Comparison of ENCODE assay signal across 15 cellular contexts in the genomic region with DNA sequence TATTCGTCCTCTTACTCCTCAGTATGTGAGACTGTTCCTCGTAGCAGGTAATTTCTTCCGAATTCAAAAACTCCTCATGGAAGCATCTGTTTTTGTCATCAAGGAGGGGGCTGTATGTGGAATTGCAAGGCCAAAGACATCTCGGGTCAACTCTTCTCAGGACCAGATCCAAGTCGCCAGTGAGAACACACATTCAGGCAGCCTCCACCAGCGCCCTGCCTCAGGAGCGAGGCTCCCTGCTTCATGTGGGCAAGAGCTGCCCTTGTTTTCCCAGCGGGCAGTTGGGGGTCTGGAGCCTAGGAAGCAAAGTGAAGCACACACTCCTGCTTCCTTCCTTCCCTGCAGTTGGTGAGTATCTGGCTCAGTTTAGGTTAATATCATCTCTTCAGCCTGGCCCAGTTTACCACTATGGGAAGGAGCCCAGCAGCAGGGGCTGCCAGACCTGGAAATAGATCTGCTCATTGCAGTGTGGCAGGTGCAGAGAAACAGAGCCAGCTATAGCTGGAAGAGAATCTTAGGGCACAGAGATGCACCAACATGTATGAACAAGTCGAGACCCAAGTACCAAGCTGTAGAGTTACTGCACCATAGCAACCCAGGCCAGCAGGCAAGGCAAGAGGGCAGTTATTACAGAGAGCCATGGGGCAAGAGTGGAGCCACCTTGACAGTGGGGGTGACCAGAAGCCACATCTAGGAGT. TPM values are rescaled to one million over a fixed set of nuclear protein-coding genes. Genes with fewer than 3 reads are reported as not detected.
A peak's percentile ranks its signal among the peaks of the same experiment; 100 is the strongest.
DNase-seq lines count a peak whose midpoint lies in the region; ATAC-seq lines count a peak whose summit lies in the region.
"Had no signal": no experiment of that assay in that cellular context is flagged by ENCODE, and none has a peak within 500 bp of the region (broad histone marks: within the 10 kb centered on the region; RNA-seq: fewer than 3 reads in every experiment).

No MANE protein-coding gene starts in this region.

- H3K36me3 ChIP-seq in skeletal muscle tissue (ENCODE audit: control insufficient read depth in 3 of 3, insufficient read depth in 3 of 3, low read length in 3 of 3): peaks cover 0 to 5% (median 0%) of the 10 kb centered on the region in 3 donors
- H3K36me3 ChIP-seq: uterus had no signal

- no peaks in the 10 kb centered on the region for H3K9me3 ChIP-seq in skeletal muscle tissue (ENCODE audit: control insufficient read depth in 3 of 3, low read length in 3 of 3)
- H3K9me3 ChIP-seq: lower lobe of right lung, uterus had no signal

- H3K4me1 ChIP-seq in skeletal muscle tissue (ENCODE audit: control insufficient read depth in 3 of 3, insufficient read depth in 3 of 3, low read length in 3 of 3): peaks cover 45 to 72% (median 50%) of the 10 kb centered on the region in 3 donors
- H3K4me1 ChIP-seq: uterus had no signal

- H3K27ac Mint-ChIP-seq in activated naive CD4-positive, alpha-beta T cell treated with anti-CD3 and anti-CD28 coated beads, Interleukin-2, amount 10 ng/mL, durations not matched to agents 7 days and 5 days: peak overlapping the region; percentile 97

- no peak for ATAC-seq in HG03280 (IDR thresholded peaks at IDR 0.05; ENCODE audit: unreplicated experiment)
- ATAC-seq: lower lobe of right lung had no signal

- CTCF ChIA-PET in activated naive CD4-positive, alpha-beta T cell treated with anti-CD3 and anti-CD28 coated beads, Interleukin-2, amount 10 ng/mL, durations not matched to agents 7 days and 5 days (lab: Charles Lee): interaction anchor here (1.0 kb wide), 1 partner anchor 13 kb away, joined by 3 read pairs; no protein-coding TSS in a partner anchor

- no peak overlapping the region for H3K4me3 Mint-ChIP-seq in activated naive CD4-positive, alpha-beta T cell treated with anti-CD3 and anti-CD28 coated beads, Interleukin-2, amount 10 ng/mL, durations not matched to agents 7 days and 5 days

- DNase-seq in activated naive CD4-positive, alpha-beta T cell treated with anti-CD3 and anti-CD28 coated beads, Interleukin-2, amount 10 ng/mL, durations not matched to agents 7 days and 5 days: no peak
- no peak for DNase-seq in activated naive CD4-positive, alpha-beta T cell treated with Interleukin-2 at 50 U/mL for 16 hours
- peak; percentile 62 for DNase-seq in NCI-H510A (lab: John Stamatoyannopoulos, UW)
- peak; percentile 79 to 88 for DNase-seq in cerebellar nuclear complex (lab: John Stamatoyannopoulos, UW)
- DNase-seq in NK-92 (lab: John Stamatoyannopoulos, UW; ENCODE audit: unreplicated experiment): no peak
- DNase-seq in DMS114 treated with DMSO at 0.1 percent for 48 hours (lab: John Stamatoyannopoulos, UW; ENCODE audit: unreplicated experiment): no peak
- DNase-seq: aorta; lower lobe of right lung; NCI-H187; nucleus accumbens; stimulated activated CD4-positive, alpha-beta T cell treated with anti-CD3 and anti-CD28 coated beads, Interleukin-15, amount 100 ng/mL, for 24 hours; stimulated activated CD8-positive, alpha-beta memory T cell treated with anti-CD3 and anti-CD28 coated beads, Interleukin-4, amount 100 ng/mL, for 48 hours; uterus had no signal

- H3K27me3 Mint-ChIP-seq in activated naive CD4-positive, alpha-beta T cell treated with anti-CD3 and anti-CD28 coated beads, Interleukin-2, amount 10 ng/mL, durations not matched to agents 7 days and 5 days: no peaks in the 10 kb centered on the region

- H3K4me3 ChIP-seq in skeletal muscle tissue (ENCODE audit: low read length in 3 of 3): peak overlapping the region; percentile 56 to 58 (median 58)
- H3K4me3 ChIP-seq: lower lobe of right lung, uterus had no signal

- H3K4me1 Mint-ChIP-seq in activated naive CD4-positive, alpha-beta T cell treated with anti-CD3 and anti-CD28 coated beads, Interleukin-2, amount 10 ng/mL, durations not matched to agents 7 days and 5 days: peaks cover 45% of the 10 kb centered on the region

- peak overlapping the region; percentile 47 to 80 (median 55) for H3K9ac ChIP-seq in skeletal muscle tissue (ENCODE audit: low read depth in 1 of 3, low read length in 3 of 3)

- H3K27ac ChIP-seq in skeletal muscle tissue (ENCODE audit: low read depth, low read length): peak overlapping the region; percentile 75
- H3K27ac ChIP-seq: uterus had no signal

- H3K9me3 Mint-ChIP-seq in activated naive CD4-positive, alpha-beta T cell treated with anti-CD3 and anti-CD28 coated beads, Interleukin-2, amount 10 ng/mL, durations not matched to agents 7 days and 5 days: no peaks in the 10 kb centered on the region

- H3K36me3 Mint-ChIP-seq in activated naive CD4-positive, alpha-beta T cell treated with anti-CD3 and anti-CD28 coated beads, Interleukin-2, amount 10 ng/mL, durations not matched to agents 7 days and 5 days: peaks cover 15% of the 10 kb centered on the region

- H3K27me3 ChIP-seq in skeletal muscle tissue (ENCODE audit: control insufficient read depth in 3 of 3, insufficient read depth in 3 of 3, low read length in 3 of 3): no peaks in the 10 kb centered on the region
- H3K27me3 ChIP-seq: uterus had no signal

RNA-seq across cellular contexts. Expression of a gene that starts 25.3 kb away (rescaled TPM):
- total RNA-seq in skeletal muscle tissue: 8.9 TPM

RNA-seq across cellular contexts. Expression of a gene that starts 25.5 kb away (rescaled TPM):
- total RNA-seq in skeletal muscle tissue: 51.1 TPM

RNA-seq across cellular contexts. Expression of a gene that starts 31.9 kb away (rescaled TPM):
- 185 TPM for total RNA-seq in skeletal muscle tissue

Comparison
In these comparisons a context has a peak if more than half of its experiments do, and no peak if none do; other contexts are left out.
1. DNase-seq: peak in NCI-H510A (single experiment) and cerebellar nuclear complex (2 of 2); none in activated naive CD4-positive, alpha-beta T cell treated with anti-CD3 and anti-CD28 coated beads, Interleukin-2, amount 10 ng/mL, durations not matched to agents 7 days and 5 days (single experiment), activated naive CD4-positive, alpha-beta T cell treated with Interleukin-2 at 50 U/mL for 16 hours (single experiment), NK-92 (single experiment) and DMS114 treated with DMSO at 0.1 percent for 48 hours (single experiment).